In genomic region chr2:210617732-210618330, GRCh38 we compare ENCODE assay signal across 8 cellular contexts.
DNase-seq lines count a peak whose midpoint lies in the region; ATAC-seq and TF ChIP-seq lines count a peak whose summit lies in the region.

No MANE protein-coding gene starts in this region.

- H3K4me1 ChIP-seq in right lobe of liver = peaks cover 0 to 27% (median 3%) of the 10 kb centered on the region in 4 donors
- no peaks in the 10 kb centered on the region for H3K4me1 ChIP-seq in CD4-positive, alpha-beta memory T cell (ENCODE audit: insufficient read depth, low read length)

- H3K4me3 ChIP-seq in AG09309 (ENCODE audit: control insufficient read depth, low read depth, low read length) (no peak overlapping the region), astrocyte of the cerebellum (ENCODE audit: low read depth, low read length) (no peak overlapping the region), right lobe of liver (no peak overlapping the region)
- H3K4me3 ChIP-seq in CD4-positive, alpha-beta memory T cell (ENCODE audit: low read length in 2 of 2) = no peak overlapping the region

- ATAC-seq in GM18511 (IDR thresholded peaks at IDR 0.05; ENCODE audit: unreplicated experiment) = peak; percentile 90
- peak; percentile 52 for ATAC-seq in HG03097 (IDR thresholded peaks at IDR 0.05; ENCODE audit: low FRiP score, unreplicated experiment)
- ATAC-seq in right lobe of liver = peak in 2 of 4 donors; percentile 51 to 55
- ATAC-seq in HG03521 (IDR thresholded peaks at IDR 0.05; ENCODE audit: unreplicated experiment) = no peak

- no peak overlapping the region for H3K27ac Mint-ChIP-seq in CD4-positive, alpha-beta memory T cell

- DNase-seq in AG09309 (ENCODE audit: low read depth) (no peak), NCI-H2107 (lab: John Stamatoyannopoulos, UW) (peak; percentile 15), astrocyte of the cerebellum (ENCODE audit: low read depth) (peak; percentile 27), right lobe of liver (no peak)
- DNase-seq in CD4-positive, alpha-beta memory T cell = no peak

- CTCF ChIA-PET in CD4-positive, alpha-beta memory T cell (lab: Charles Lee; ENCODE audit: partially characterized antibody) = no interaction called here

- POLR2A ChIA-PET in CD4-positive, alpha-beta memory T cell (lab: Charles Lee; ENCODE audit: partially characterized antibody) = no interaction called here

- H3K27me3 ChIP-seq in right lobe of liver = no peaks in the 10 kb centered on the region
- H3K27me3 ChIP-seq in CD4-positive, alpha-beta memory T cell (ENCODE audit: insufficient read depth, low read length) = no peaks in the 10 kb centered on the region

- peak; percentile 57 for TF ChIP-seq CTCF in AG09309 (IDR thresholded peaks at IDR 0.05; ENCODE audit: control insufficient read depth, insufficient read depth, low read depth, low read length, missing control alignments)
- peak; percentile 77 for TF ChIP-seq CTCF in astrocyte of the cerebellum (IDR thresholded peaks at IDR 0.05; ENCODE audit: low read depth, low read length, missing control alignments)
- peak; percentile 27 to 52 (median 46) for TF ChIP-seq CTCF in right lobe of liver (IDR thresholded peaks at IDR 0.05)

- no peaks in the 10 kb centered on the region for H3K4me1 Mint-ChIP-seq in CD4-positive, alpha-beta memory T cell

- no peak overlapping the region for H3K4me3 Mint-ChIP-seq in CD4-positive, alpha-beta memory T cell

- no peaks in the 10 kb centered on the region for H3K36me3 Mint-ChIP-seq in CD4-positive, alpha-beta memory T cell

- intact Hi-C loops in right lobe of liver (cut with DNase I) = no loop called here
- intact Hi-C loops in CD4-positive, alpha-beta memory T cell (cut with micrococcal nuclease) = no loop called here

- no peaks in the 10 kb centered on the region for H3K27me3 Mint-ChIP-seq in CD4-positive, alpha-beta memory T cell

- in situ Hi-C loops in astrocyte of the cerebellum (cut with HindIII; ENCODE audit: low sequenced_read_pairs) = no loop called here

- H3K36me3 ChIP-seq in right lobe of liver = peaks cover 0 to 79% (median 15%) of the 10 kb centered on the region in 4 donors
- H3K36me3 ChIP-seq in CD4-positive, alpha-beta memory T cell (ENCODE audit: insufficient read depth, low read length) = no peaks in the 10 kb centered on the region

- TF ChIP-seq POLR2A in right lobe of liver (IDR thresholded peaks at IDR 0.05) = no peak

- H3K9me3 ChIP-seq in right lobe of liver = no peaks in the 10 kb centered on the region
- H3K9me3 ChIP-seq in CD4-positive, alpha-beta memory T cell (ENCODE audit: control insufficient read depth in 1 of 2, low read length in 2 of 2) = no peaks in the 10 kb centered on the region

- peak overlapping the region in 1 of 3 donors; percentile 5 for H3K27ac ChIP-seq in right lobe of liver
- H3K27ac ChIP-seq in CD4-positive, alpha-beta memory T cell (ENCODE audit: low read depth, low read length) = no peak overlapping the region

- H3K9me3 Mint-ChIP-seq in CD4-positive, alpha-beta memory T cell = peaks cover 0 to 3% (median 0%) of the 10 kb centered on the region in 8 donors

- 42% methylated on average over 3 of the region's 3 CpGs for WGBS in right lobe of liver (ENCODE audit: insufficient coverage, low coverage, low lambda C conversion rate, missing lambda C conversion rate)

Comparison
In these comparisons a context has a peak if more than half of its experiments do, and no peak if none do; other contexts are left out.
1. DNase-seq: peak in NCI-H2107 (single experiment) and astrocyte of the cerebellum (single experiment); none in AG09309 (single experiment), right lobe of liver (0 of 3) and CD4-positive, alpha-beta memory T cell (0 of 5).
2. Peak in every context shown above with its lines, with median percentiles within 50 percentile points of each other: CTCF ChIP-seq.